9 cellular contexts compared by ENCODE assay signal in genomic region chr15:27673766-27674445, GRCh38.
"Had no signal": no experiment of that assay in that cellular context is flagged by ENCODE, and none has a peak within 500 bp of the region (broad histone marks: within the 10 kb centered on the region; RNA-seq: fewer than 3 reads in every experiment).

No MANE protein-coding gene starts in this region.

- DNase-seq: GM23248, GOT3, H7, H9, HCEC 1CT, HFFc6 had no signal

- H3K27ac Mint-ChIP-seq: H9, HFFc6 had no signal

- H2AFZ ChIP-seq: GM23248, GM23338 had no signal

- H3K4me2 ChIP-seq: GM23338 had no signal

- H3K9ac ChIP-seq: GM23248 had no signal

- H3K9me3 Mint-ChIP-seq: H9 had no signal

- H3K36me3 ChIP-seq: HAP-1 had no signal

- H3K4me1 ChIP-seq: HAP-1 had no signal

- ATAC-seq: GM23338, HCT116 had no signal

- H3K4me3 ChIP-seq: GM23248, GM23338, HAP-1 had no signal

- H3K27ac ChIP-seq: GM23248 had no signal

- H3K4me3 Mint-ChIP-seq: GM23338, H9, HFFc6 had no signal

- H3K9me3 ChIP-seq: HAP-1 had no signal
